ENCODE assay signal across 11 cellular contexts in the genomic region with DNA sequence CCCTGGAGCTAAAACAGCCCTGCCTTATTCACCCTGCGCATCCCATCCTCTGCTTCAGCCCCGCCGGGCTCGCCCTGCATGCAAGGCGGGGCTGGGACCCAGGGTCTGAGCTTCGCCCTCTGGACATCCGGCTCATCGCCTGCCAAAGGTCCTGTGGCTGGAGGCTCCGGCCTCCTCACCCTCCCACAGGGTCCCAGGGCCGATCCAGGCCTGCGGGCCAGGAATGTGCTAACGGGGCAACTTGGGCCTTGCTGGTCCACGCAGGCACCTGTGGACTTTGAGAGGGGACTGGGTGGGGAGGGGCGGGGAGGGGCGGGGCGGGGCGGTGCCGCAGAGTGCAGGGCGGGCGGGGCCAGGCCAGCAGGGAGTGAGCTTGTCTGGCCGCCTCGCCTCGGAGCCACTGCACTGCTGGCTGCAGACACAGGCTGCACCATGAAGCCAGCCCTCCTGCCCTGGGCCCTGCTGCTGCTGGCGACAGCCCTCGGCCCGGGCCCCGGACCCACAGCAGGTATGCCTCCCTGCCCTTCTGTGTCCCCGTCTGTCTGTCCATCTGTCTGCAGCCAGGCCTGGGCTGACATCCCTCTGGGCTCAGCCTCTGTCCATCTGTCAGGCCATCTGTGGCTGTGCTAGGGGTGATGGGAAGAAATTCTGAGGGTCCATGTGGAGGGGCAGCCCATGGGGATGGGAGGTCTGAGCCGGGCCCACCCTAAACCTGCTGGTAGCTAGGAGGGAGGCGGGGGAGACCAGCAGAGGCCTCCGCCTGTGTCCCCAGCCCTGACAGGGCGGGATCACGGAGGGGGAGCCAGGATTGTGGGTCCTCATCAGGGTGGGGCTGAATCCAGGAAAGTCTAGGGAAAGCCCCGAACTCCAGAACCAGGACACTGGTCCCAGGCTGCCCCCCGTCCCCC. TPM values are rescaled to one million over a fixed set of nuclear protein-coding genes. Genes with fewer than 3 reads are reported as not detected.
A peak's percentile ranks its signal among the peaks of the same experiment; 100 is the strongest.
DNase-seq lines count a peak whose midpoint lies in the region; ATAC-seq and TF ChIP-seq lines count a peak whose summit lies in the region.
"Had no signal": no experiment of that assay in that cellular context is flagged by ENCODE, and none has a peak within 500 bp of the region (broad histone marks: within the 10 kb centered on the region; RNA-seq: fewer than 3 reads in every experiment).

A gene with protein sequence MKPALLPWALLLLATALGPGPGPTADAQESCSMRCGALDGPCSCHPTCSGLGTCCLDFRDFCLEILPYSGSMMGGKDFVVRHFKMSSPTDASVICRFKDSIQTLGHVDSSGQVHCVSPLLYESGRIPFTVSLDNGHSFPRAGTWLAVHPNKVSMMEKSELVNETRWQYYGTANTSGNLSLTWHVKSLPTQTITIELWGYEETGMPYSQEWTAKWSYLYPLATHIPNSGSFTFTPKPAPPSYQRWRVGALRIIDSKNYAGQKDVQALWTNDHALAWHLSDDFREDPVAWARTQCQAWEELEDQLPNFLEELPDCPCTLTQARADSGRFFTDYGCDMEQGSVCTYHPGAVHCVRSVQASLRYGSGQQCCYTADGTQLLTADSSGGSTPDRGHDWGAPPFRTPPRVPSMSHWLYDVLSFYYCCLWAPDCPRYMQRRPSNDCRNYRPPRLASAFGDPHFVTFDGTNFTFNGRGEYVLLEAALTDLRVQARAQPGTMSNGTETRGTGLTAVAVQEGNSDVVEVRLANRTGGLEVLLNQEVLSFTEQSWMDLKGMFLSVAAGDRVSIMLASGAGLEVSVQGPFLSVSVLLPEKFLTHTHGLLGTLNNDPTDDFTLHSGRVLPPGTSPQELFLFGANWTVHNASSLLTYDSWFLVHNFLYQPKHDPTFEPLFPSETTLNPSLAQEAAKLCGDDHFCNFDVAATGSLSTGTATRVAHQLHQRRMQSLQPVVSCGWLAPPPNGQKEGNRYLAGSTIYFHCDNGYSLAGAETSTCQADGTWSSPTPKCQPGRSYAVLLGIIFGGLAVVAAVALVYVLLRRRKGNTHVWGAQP (plus strand): TSS at position 400 of the 908 bp plus-strand sequence. CDS start 33 bp downstream, at position 433.

- H3K4me1 ChIP-seq in neuronal stem cell (ENCODE audit: control insufficient read depth in 2 of 2, insufficient read depth in 1 of 2, low read depth in 1 of 2, low read length in 2 of 2): peaks cover 3% of the 10 kb centered on the region in 2 donors

- TF ChIP-seq CTCF in fibroblast of mammary gland (conservative IDR thresholded peaks at IDR 0.05; ENCODE audit: control insufficient read depth, insufficient read depth, low read depth, low read length): no peak

- no peaks in the 10 kb centered on the region for H3K9me3 ChIP-seq in neuronal stem cell (replicated peaks in 1 of 2; ENCODE audit: control insufficient read depth in 2 of 2, insufficient read depth in 1 of 2, low read depth in 1 of 2, low read length in 2 of 2)

- no peak within 1 kb of the TSS for H2BK120ac ChIP-seq in neuronal stem cell (ENCODE audit: low read depth, low read length)

- H3K4me2 ChIP-seq in neuronal stem cell (ENCODE audit: insufficient read depth, low read length, poor library complexity, severe bottlenecking): no peak within 1 kb of the TSS

- peak within 1 kb of the TSS; percentile 92 for H2BK15ac ChIP-seq in neuronal stem cell (ENCODE audit: low read length)

- peak within 1 kb of the TSS; percentile 70 for H3K9ac ChIP-seq in neuronal stem cell (ENCODE audit: low read depth, low read length, poor library complexity)

- H3K27me3 ChIP-seq in neuronal stem cell (ENCODE audit: control insufficient read depth in 3 of 3, insufficient read depth in 3 of 3, low read depth in 1 of 3, low read length in 3 of 3): no peaks in the 10 kb centered on the region

- H3K4me3 ChIP-seq in fibroblast of mammary gland (ENCODE audit: control insufficient read depth, low read depth, low read length): peak within 1 kb of the TSS; percentile 7
- peak within 1 kb of the TSS in 1 of 2 donors; percentile 1 for H3K4me3 ChIP-seq in neuronal stem cell (ENCODE audit: low read length in 2 of 2)

- no CpG with 5 or more reads among the region's 35 CpGs for WGBS in neuronal stem cell (ENCODE audit: extremely low coverage in 2 of 2, insufficient read length in 2 of 2, insufficient replicate concordance in 1 of 2), 2 donors

- peaks cover 0 to 8% of the 10 kb centered on the region in 2 donors for H3K36me3 ChIP-seq in neuronal stem cell (replicated peaks in 1 of 2; ENCODE audit: control insufficient read depth in 2 of 2, insufficient read depth in 2 of 2, low read length in 2 of 2)

- no peak within 1 kb of the TSS for H2BK12ac ChIP-seq in neuronal stem cell (ENCODE audit: low read length)

- H3K79me1 ChIP-seq in neuronal stem cell (ENCODE audit: low read depth, low read length): peaks cover 5% of the 10 kb centered on the region

- H2AK5ac ChIP-seq in neuronal stem cell (ENCODE audit: low read depth, low read length): peak within 1 kb of the TSS; percentile 89

- H2BK5ac ChIP-seq in neuronal stem cell (ENCODE audit: low read length): peak within 1 kb of the TSS; percentile 82

- H3K4ac ChIP-seq in neuronal stem cell (ENCODE audit: low read length): no peak within 1 kb of the TSS

- DNase-seq in COLO668 (lab: John Stamatoyannopoulos, UW; ENCODE audit: unreplicated experiment): peak; percentile 13
- DNase-seq in NCI-H82 treated with DMSO at 0.1 percent for 48 hours (lab: John Stamatoyannopoulos, UW; ENCODE audit: unreplicated experiment): peak; percentile 62
- DNase-seq in fibroblast of mammary gland (ENCODE audit: low read depth): no peak
- DNase-seq in neuronal stem cell (ENCODE audit: low spot score): no peak
- DNase-seq in activated CD4-positive, CD25-positive, alpha-beta regulatory T cell (lab: John Stamatoyannopoulos, UW): no peak
- DNase-seq in GOT3 (lab: John Stamatoyannopoulos, UW): no peak
- no peak for DNase-seq in ecto neural progenitor cell (ENCODE audit: low spot score)
- DNase-seq: activated CD4-positive, alpha-beta T cell treated with anti-CD3 and anti-CD28 coated beads, Interleukin-2, amount 50 U/mL, for 48 hours; HFFc6; nucleus accumbens had no signal

- no peak within 1 kb of the TSS for H4K91ac ChIP-seq in neuronal stem cell (ENCODE audit: low read depth, low read length, poor library complexity)

- no peak for ATAC-seq in HG02763 (IDR thresholded peaks at IDR 0.05; ENCODE audit: unreplicated experiment)

- peak within 1 kb of the TSS; percentile 91 for H3K18ac ChIP-seq in neuronal stem cell (ENCODE audit: low read length)

- H4K8ac ChIP-seq in neuronal stem cell (ENCODE audit: low read depth, low read length): peak within 1 kb of the TSS; percentile 56

- H2AFZ ChIP-seq in neuronal stem cell (ENCODE audit: low read length): no peak within 1 kb of the TSS

- peak within 1 kb of the TSS; percentile 14 for H3K14ac ChIP-seq in neuronal stem cell (ENCODE audit: low read length)

- peak within 1 kb of the TSS; percentile 85 for H3K23ac ChIP-seq in neuronal stem cell (ENCODE audit: low read depth, low read length, poor library complexity)

- H3K27ac ChIP-seq in neuronal stem cell (replicated peaks; ENCODE audit: low read length): no peak within 1 kb of the TSS

RNA-seq across cellular contexts. Expression of the gene that starts here (rescaled TPM):
- 0.25 TPM for polyA plus RNA-seq in neuronal stem cell (2013, experiment 1 of 2)
- polyA plus RNA-seq in neuronal stem cell (2013, experiment 2 of 2): 0.18 TPM

Comparison
In these comparisons a context has a peak if more than half of its experiments do, and no peak if none do; other contexts are left out.
1. DNase-seq: peak in COLO668 (single experiment) and NCI-H82 treated with DMSO at 0.1 percent for 48 hours (single experiment); none in fibroblast of mammary gland (single experiment), neuronal stem cell (single experiment), activated CD4-positive, CD25-positive, alpha-beta regulatory T cell (0 of 4), GOT3 (single experiment) and ecto neural progenitor cell (single experiment).